Comparison of ENCODE assay signal across 1 cellular context in genomic region chr16:68000024-68000423, GRCh38.
TF ChIP-seq lines count a peak whose summit lies in the region.

No MANE protein-coding gene starts in this region.

TF ChIP-seq in IMR-90, 13 proteins besides CTCF, POLR2A, EP300 and RAD21 (continued from another document):
- TF ChIP-seq SMC3 (IDR thresholded peaks at IDR 0.05; ENCODE audit: low read depth, low read length) (no peak), RFX5 (IDR thresholded peaks at IDR 0.05; ENCODE audit: low read depth, low read length) (no peak), ELK1 (IDR thresholded peaks at IDR 0.05; ENCODE audit: borderline replicate concordance, low read depth, low read length) (no peak), NFE2L2 (IDR thresholded peaks at IDR 0.05; ENCODE audit: low read depth, low read length) (no peak), MXI1 (IDR thresholded peaks at IDR 0.05; ENCODE audit: borderline replicate concordance, low read depth, low read length) (no peak), CEBPB (IDR thresholded peaks at IDR 0.05; ENCODE audit: low read depth, low read length) (no peak), BHLHE40 (IDR thresholded peaks at IDR 0.05; ENCODE audit: low read depth, low read length) (no peak), FOS (IDR thresholded peaks at IDR 0.05; ENCODE audit: low read depth, low read length) (no peak), USF2 (IDR thresholded peaks at IDR 0.05; ENCODE audit: low read depth, low read length) (no peak), RCOR1 (IDR thresholded peaks at IDR 0.05; ENCODE audit: insufficient replicate concordance, low read length) (no peak), MAFK (IDR thresholded peaks at IDR 0.05; ENCODE audit: low read depth, low read length) (no peak), MAZ (IDR thresholded peaks at IDR 0.05; ENCODE audit: borderline replicate concordance, low read depth, low read length) (no peak)
TF ChIP-seq in IMR-90: peak in this region for 0.
